In genomic region chr3:14440168-14440518, GRCh38 we compare ENCODE assay signal across 1 cellular context.
TF ChIP-seq lines count a peak whose summit lies in the region.

No MANE protein-coding gene starts in this region.

TF ChIP-seq in IMR-90, 13 proteins besides CTCF, POLR2A, EP300 and RAD21 (continued from another document):
- TF ChIP-seq ELK1 (IDR thresholded peaks at IDR 0.05; ENCODE audit: borderline replicate concordance, low read depth, low read length) (no peak), NFE2L2 (IDR thresholded peaks at IDR 0.05; ENCODE audit: low read depth, low read length) (no peak)
